ENCODE assay signal across 27 cellular contexts in the genomic region with DNA sequence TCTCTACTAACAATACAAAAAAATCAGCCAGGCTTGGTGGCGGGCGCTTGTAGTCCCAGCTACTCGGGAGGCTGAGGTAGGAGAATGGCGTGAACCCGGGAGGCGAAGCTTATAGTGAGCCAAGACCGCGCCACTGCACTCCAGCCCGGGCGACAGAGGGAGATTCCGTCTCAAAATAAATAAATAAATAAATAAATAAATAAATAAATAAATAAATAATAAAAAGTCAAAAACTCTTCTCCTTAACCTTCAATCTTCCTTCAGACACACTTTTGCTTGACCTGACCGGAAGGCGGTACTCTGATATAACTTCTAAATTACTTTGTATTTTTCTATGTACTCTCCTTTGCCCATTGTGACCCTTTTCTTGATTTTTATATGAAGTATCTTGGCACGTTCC.
"Had no signal": no experiment of that assay in that cellular context is flagged by ENCODE, and none has a peak within 500 bp of the region (broad histone marks: within the 10 kb centered on the region; RNA-seq: fewer than 3 reads in every experiment).

No MANE protein-coding gene starts in this region.

- H3K36me3 ChIP-seq: stomach, suprapubic skin, thoracic aorta, thyroid gland, tibial artery, tibial nerve, transverse colon, upper lobe of left lung, upper lobe of right lung, uterus, vagina had no signal

- DNase-seq: stimulated activated CD4-positive, alpha-beta T cell treated with anti-CD3 and anti-CD28 coated beads, Interleukin-2, amount 100 ng/mL, for 48 hours; stimulated activated CD4-positive, alpha-beta T cell treated with anti-CD3 and anti-CD28 coated beads, Interleukin-4, amount 100 ng/mL, for 1 hour; stimulated activated CD4-positive, alpha-beta T cell treated with anti-CD3 and anti-CD28 coated beads, Interleukin-4, amount 100 ng/mL, for 24 hours; stimulated activated CD4-positive, alpha-beta T cell treated with anti-CD3 and anti-CD28 coated beads, Interleukin-4, amount 100 ng/mL, for 4 hours; stimulated activated CD8-positive, alpha-beta memory T cell treated with anti-CD3 and anti-CD28 coated beads, Interleukin-4, amount 100 ng/mL, for 48 hours; stimulated activated naive B cell treated with anti-CD40 and anti-IgM and Interleukin-4, amounts not matched to agents 10 μg/mL and 1 μg/mL and 100 μg/mL, for 72 hours; stimulated activated naive CD4-positive, alpha-beta T cell; stimulated activated naive CD4-positive, alpha-beta T cell treated with Interleukin-2 at 50 U/mL for 16 hours; stimulated activated naive CD8-positive, alpha-beta T cell treated with anti-CD3 and anti-CD28 coated beads, Interleukin-15, amount 100 ng/mL, for 72 hours; stimulated activated naive CD8-positive, alpha-beta T cell treated with anti-CD3 and anti-CD28 coated beads, Interleukin-15, Interleukin-2, amounts not matched to agents 100 U/mL and 50 U/mL, for 24 hours; stomach; substantia nigra; testis; thyroid gland; tibial artery; transverse colon; trophoblast cell; upper lobe of right lung; uterus had no signal

- H3K9me3 ChIP-seq: stomach, suprapubic skin, testis, thoracic aorta, thyroid gland, tibial artery, tibial nerve, transverse colon, upper lobe of left lung, upper lobe of right lung, uterus, vagina had no signal

- ATAC-seq: stimulated activated effector memory CD8-positive, alpha-beta T cell treated with anti-CD3 and anti-CD28 coated beads, Interleukin-12 subunit alpha, Interleukin-12 subunit beta, amount 100 ng/mL, for 72 hours; stimulated activated memory B cell treated with anti-CD40 and anti-IgM and Interleukin-4, amounts not matched to agents 10 μg/mL and 1 μg/mL and 100 μg/mL, for 72 hours; stimulated activated naive B cell treated with anti-CD40 and anti-IgM and Interleukin-4, amounts not matched to agents 10 μg/mL and 1 μg/mL and 100 μg/mL, for 72 hours; stimulated activated naive CD8-positive, alpha-beta T cell treated with anti-CD3 and anti-CD28 coated beads, Interleukin-15, amount 100 ng/mL, for 72 hours; stimulated activated naive CD8-positive, alpha-beta T cell treated with anti-CD3 and anti-CD28 coated beads, Interleukin-15, Interleukin-2, amounts not matched to agents 100 U/mL and 50 U/mL, for 24 hours; upper lobe of right lung had no signal

- FAIRE-seq: urothelium cell line had no signal

- H3K4me3 ChIP-seq: stomach, suprapubic skin, testis, thoracic aorta, thyroid gland, tibial artery, tibial nerve, transverse colon, upper lobe of left lung, upper lobe of right lung, uterus, vagina had no signal

- H3K4me1 ChIP-seq: stomach, suprapubic skin, testis, thyroid gland, tibial artery, tibial nerve, transverse colon, upper lobe of left lung, upper lobe of right lung, uterus, vagina had no signal

- H3K27ac ChIP-seq: stomach, suprapubic skin, testis, thoracic aorta, thyroid gland, tibial artery, tibial nerve, transverse colon, upper lobe of left lung, upper lobe of right lung, uterus, vagina had no signal
